Comparison of ENCODE assay signal across 1 cellular context in genomic region chr20:63747622-63748355, GRCh38.
TF ChIP-seq lines count a peak whose summit lies in the region.

No MANE protein-coding gene starts in this region.

TF ChIP-seq in SK-N-SH, 30 proteins besides CTCF, POLR2A, EP300 and RAD21 (continued from another document):
- no peak for TF ChIP-seq TEAD4 (IDR thresholded peaks at IDR 0.05; ENCODE audit: borderline replicate concordance, insufficient read depth)
TF ChIP-seq in SK-N-SH: peak in this region for 0.
